Comparison of ENCODE assay signal across 9 cellular contexts in the genomic region with DNA sequence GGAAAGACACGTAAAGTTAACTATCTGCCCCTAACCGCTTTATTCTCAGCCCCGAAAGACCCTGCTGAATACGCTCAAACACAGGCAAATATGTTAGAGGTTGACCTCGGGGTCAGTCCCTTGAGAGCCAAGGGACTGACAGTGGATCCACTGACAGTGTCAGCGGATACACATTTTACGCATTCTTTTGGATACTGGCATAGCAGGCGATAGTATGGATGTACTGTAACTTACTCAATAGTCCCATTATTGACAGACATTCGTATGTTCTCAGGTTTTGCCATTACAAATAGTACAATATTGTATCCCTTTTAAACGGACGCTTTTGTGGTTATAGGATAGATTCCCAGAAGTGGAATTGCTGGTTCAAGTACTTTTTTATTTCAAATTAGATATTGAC. TPM values are rescaled to one million over a fixed set of nuclear protein-coding genes. Genes with fewer than 3 reads are reported as not detected.
"Had no signal": no experiment of that assay in that cellular context is flagged by ENCODE, and none has a peak within 500 bp of the region (broad histone marks: within the 10 kb centered on the region; RNA-seq: fewer than 3 reads in every experiment).

No MANE protein-coding gene starts in this region.

- H3K27ac ChIP-seq: brain microvascular endothelial cell, left ventricle myocardium inferior, VCaP had no signal

- H3K9me3 ChIP-seq: left ventricle myocardium inferior had no signal

- H3K36me3 ChIP-seq: brain microvascular endothelial cell, left ventricle myocardium inferior had no signal

RNA-seq across cellular contexts. Expression of a gene that starts 13.4 kb away (rescaled TPM):
- total RNA-seq: activated CD4-positive, alpha-beta T cell treated with anti-CD3 and anti-CD28 coated beads for 36 hours; activated naive CD8-positive, alpha-beta T cell treated with anti-CD3 and anti-CD28 coated beads for 36 hours; left ventricle myocardium inferior; occipital lobe; pulmonary artery endothelial cell; temporal lobe had no signal

RNA-seq across cellular contexts. Expression of a gene that starts 48.7 kb away (rescaled TPM):
- total RNA-seq: activated CD4-positive, alpha-beta T cell treated with anti-CD3 and anti-CD28 coated beads for 36 hours; activated naive CD8-positive, alpha-beta T cell treated with anti-CD3 and anti-CD28 coated beads for 36 hours; urinary bladder had no signal
